Comparison of ENCODE assay signal across 16 cellular contexts in the genomic region with DNA sequence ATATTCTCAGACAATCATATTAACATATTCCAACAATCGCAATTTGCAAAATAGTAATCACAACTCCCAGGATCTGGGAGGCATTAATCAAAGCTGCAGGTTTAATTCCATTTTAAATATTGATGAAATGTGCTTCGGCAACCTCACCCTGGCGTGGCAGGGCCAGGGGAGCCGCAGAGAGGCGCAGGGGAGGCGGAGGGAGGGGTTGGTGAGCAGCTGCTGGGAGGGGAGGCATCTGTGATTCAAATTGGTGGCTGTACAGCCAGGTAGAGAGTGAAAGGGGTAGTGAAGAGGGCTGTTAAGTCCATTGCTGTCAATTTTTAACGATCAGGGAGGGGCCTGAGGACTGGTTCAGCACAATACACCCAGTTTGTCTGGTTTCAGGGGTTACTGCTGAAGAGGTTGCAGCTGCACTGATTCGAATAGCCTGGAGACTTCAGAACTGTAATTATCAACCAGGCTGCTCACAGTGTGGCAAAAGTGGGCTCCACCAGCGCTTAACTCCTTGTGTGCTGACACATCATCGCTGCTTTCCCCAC. TPM values are rescaled to one million over a fixed set of nuclear protein-coding genes. Genes with fewer than 3 reads are reported as not detected.
DNase-seq lines count a peak whose midpoint lies in the region; ATAC-seq and TF ChIP-seq lines count a peak whose summit lies in the region.
"Had no signal": no experiment of that assay in that cellular context is flagged by ENCODE, and none has a peak within 500 bp of the region (broad histone marks: within the 10 kb centered on the region; RNA-seq: fewer than 3 reads in every experiment).

No MANE protein-coding gene starts in this region.

- H3K9me3 ChIP-seq in colonic mucosa (no peaks in the 10 kb centered on the region), GM23248 (ENCODE audit: low read depth) (no peaks in the 10 kb centered on the region)

- no peak overlapping the region for H3K9ac ChIP-seq in colonic mucosa (ENCODE audit: low read depth in 2 of 2, low read length in 2 of 2)
- H3K9ac ChIP-seq in GM23248: no peak overlapping the region

- H3K4me2 ChIP-seq in GM23248 (ENCODE audit: unreplicated experiment): no peak overlapping the region

- no peaks in the 10 kb centered on the region for H3K79me2 ChIP-seq in GM23248 (ENCODE audit: insufficient read depth)

- WGBS in GM23248 (ENCODE audit: low coverage in 1 of 2, low lambda C conversion rate in 2 of 2, missing lambda C conversion rate in 2 of 2), 2 experiments: 76 to 78% methylated on average over 10 of the region's 10 CpGs

- CTCF ChIA-PET in HEK293T (lab: Yijun Ruan, JAX): no interaction called here

- intact Hi-C loops in colonic mucosa (cut with DNase I): no loop called here

- H3K4me1 ChIP-seq in colonic mucosa: no peaks in the 10 kb centered on the region
- H3K4me1 ChIP-seq in GM23248 (ENCODE audit: insufficient read depth): peaks cover 10% of the 10 kb centered on the region

- DNase-seq in DMS79 treated with DMSO at 0.1 percent for 48 hours (lab: John Stamatoyannopoulos, UW): peak; percentile 97
- peak; percentile 94 for DNase-seq in NCI-H1105 (lab: John Stamatoyannopoulos, UW)
- DNase-seq in NCI-H2227 treated with DMSO at 0.1 percent for 48 hours (lab: John Stamatoyannopoulos, UW): peak; percentile 86
- DNase-seq in colonic mucosa: peak; percentile 36
- DNase-seq in activated naive CD4-positive, alpha-beta T cell treated with Interleukin-2 at 50 U/mL for 16 hours: no peak
- no peak for DNase-seq in GM23248
- DNase-seq in HEK293T (ENCODE audit: extremely low spot score): no peak
- DNase-seq: activated effector memory CD4-positive, alpha-beta T cell treated with Interleukin-2 at 50 U/mL for 16 hours; amygdala; effector memory CD8-positive, alpha-beta T cell; hypothalamus; MV-4-11; stimulated activated CD4-positive, alpha-beta T cell treated with anti-CD3 and anti-CD28 coated beads, Interleukin-1b, Interleukin-23, amount 100 ng/mL, for 48 hours had no signal

- no peak for ATAC-seq in GM18909 (IDR thresholded peaks at IDR 0.05; ENCODE audit: poor library complexity, unreplicated experiment)
- ATAC-seq: effector memory CD8-positive, alpha-beta T cell had no signal

- TF ChIP-seq CTCF in colonic mucosa (IDR thresholded peaks at IDR 0.05): no peak

- POLR2A ChIA-PET in HEK293T (lab: Yijun Ruan, JAX): no interaction called here

- no peaks in the 10 kb centered on the region for H3K9me2 ChIP-seq in GM23248 (ENCODE audit: insufficient read depth)

- no peaks in the 10 kb centered on the region for H3K27me3 ChIP-seq in colonic mucosa
- H3K27me3 ChIP-seq in GM23248 (replicated peaks; ENCODE audit: insufficient read depth): no peaks in the 10 kb centered on the region

- H2AFZ ChIP-seq in GM23248: no peak overlapping the region

- H4K20me1 ChIP-seq in GM23248 (ENCODE audit: insufficient read depth): no peaks in the 10 kb centered on the region

- in situ Hi-C loops in GM23248 (cut with MboI): no loop called here

- H3K27ac ChIP-seq in colonic mucosa: no peak overlapping the region
- no peak overlapping the region for H3K27ac ChIP-seq in GM23248

- peaks cover 14% of the 10 kb centered on the region for H3F3A ChIP-seq in GM23248 (ENCODE audit: insufficient read depth)

- no peak overlapping the region for H3K4me3 ChIP-seq in colonic mucosa
- H3K4me3 ChIP-seq in GM23248: no peak overlapping the region

- H3K36me3 ChIP-seq in colonic mucosa (no peaks in the 10 kb centered on the region), GM23248 (ENCODE audit: low read depth) (no peaks in the 10 kb centered on the region)

TF ChIP-seq in HEK293T, 16 proteins besides CTCF, POLR2A, EP300 and RAD21:
- no peak for TF ChIP-seq HDGF (IDR thresholded peaks at IDR 0.05; ENCODE audit: borderline replicate concordance)
- no peak for TF ChIP-seq SUZ12 (IDR thresholded peaks at IDR 0.05)
- TF ChIP-seq LEF1 (IDR thresholded peaks at IDR 0.05; ENCODE audit: borderline replicate concordance): no peak
- no peak for TF ChIP-seq BHLHE40 (IDR thresholded peaks at IDR 0.05; ENCODE audit: borderline replicate concordance)
- no peak for TF ChIP-seq SP1 (IDR thresholded peaks at IDR 0.05)
- TF ChIP-seq NFRKB (IDR thresholded peaks at IDR 0.05): no peak
- TF ChIP-seq TARDBP (IDR thresholded peaks at IDR 0.05): no peak
- TF ChIP-seq FOXM1 (IDR thresholded peaks at IDR 0.05; ENCODE audit: borderline replicate concordance): no peak

RNA-seq across cellular contexts. Expression of gene LHX6, which starts 31.4 kb away (rescaled TPM):
- total RNA-seq in colonic mucosa: 1 to 10 TPM; 1.1 to 1.2 TPM
- total RNA-seq in GM23248 (2014; rRNA removed; shearing (Covaris generic)): not detected in 2 replicates
- polyA plus RNA-seq in GM23248 (2016; fragmentation: Nextera tagmentation; extraction: Ambion mirVana): not detected in 2 replicates

RNA-seq across cellular contexts. Expression of gene MORN5, which starts 37.7 kb away (rescaled TPM):
- 1 to 10 TPM in 1 of 2 donors, not detected in 1; 7.0 TPM for total RNA-seq in colonic mucosa
- not detected in 2 replicates for total RNA-seq in GM23248 (2014; rRNA removed; shearing (Covaris generic))
- not detected in 2 replicates for polyA plus RNA-seq in GM23248 (2016; fragmentation: Nextera tagmentation; extraction: Ambion mirVana)
- total RNA-seq: kidney epithelial cell, subcutaneous adipose tissue had no signal

RNA-seq across cellular contexts. Expression of gene NDUFA8, which starts 37.8 kb away (rescaled TPM):
- total RNA-seq in colonic mucosa: 100 to 1,000 TPM in 1 of 2 donors, 10 to 100 TPM in 1; 77.4 to 103 TPM
- 35.5 and 47.4 TPM in 2 replicates for total RNA-seq in GM23248 (2014; rRNA removed; shearing (Covaris generic))
- 126 and 133 TPM in 2 replicates for polyA plus RNA-seq in GM23248 (2016; fragmentation: Nextera tagmentation; extraction: Ambion mirVana)

Comparison
In these comparisons a context has a peak if more than half of its experiments do, and no peak if none do; other contexts are left out.
1. DNase-seq: peak in DMS79 treated with DMSO at 0.1 percent for 48 hours (single experiment), NCI-H1105 (single experiment), NCI-H2227 treated with DMSO at 0.1 percent for 48 hours (single experiment) and colonic mucosa (single experiment); none in activated naive CD4-positive, alpha-beta T cell treated with Interleukin-2 at 50 U/mL for 16 hours (single experiment), GM23248 (single experiment) and HEK293T (single experiment).